In genomic region chr7:124780608-124781007, GRCh38 we compare ENCODE assay signal across 31 cellular contexts. TPM values are rescaled to one million over a fixed set of nuclear protein-coding genes. Genes with fewer than 3 reads are reported as not detected.
"Had no signal": no experiment of that assay in that cellular context is flagged by ENCODE, and none has a peak within 500 bp of the region (broad histone marks: within the 10 kb centered on the region; RNA-seq: fewer than 3 reads in every experiment).

No MANE protein-coding gene starts in this region.

- FAIRE-seq: pancreas had no signal

- H3K4me3 ChIP-seq: pancreas, prostate gland, right atrium auricular region, skin epidermis, smooth muscle cell, spleen, suprapubic skin, testis, tibial artery, transverse colon, upper lobe of right lung, uterus had no signal

- H3K27me3 ChIP-seq: pancreas, right atrium auricular region, suprapubic skin, testis, upper lobe of right lung, uterus had no signal

- H3K36me3 ChIP-seq: neutrophil, pancreas, prostate gland, right atrium auricular region, spleen, suprapubic skin, tibial artery, transverse colon, upper lobe of right lung, uterus had no signal

- H3K27ac Mint-ChIP-seq: naive thymus-derived CD8-positive, alpha-beta T cell; natural killer cell treated with Interleukin-12 subunit alpha and Interleukin-12 subunit beta and Interleukin-15 and Interleukin-18, amount 100 ng/mL, for 72 hours; nephron progenitor cell; stimulated activated memory B cell treated with anti-CD40 and anti-IgM and Interleukin-4, amounts not matched to agents 10 μg/mL and 1 μg/mL and 100 μg/mL, for 72 hours; stimulated activated naive CD8-positive, alpha-beta T cell treated with anti-CD3 and anti-CD28 coated beads, Interleukin-15, amount 100 ng/mL, for 72 hours had no signal

- ATAC-seq: naive thymus-derived CD8-positive, alpha-beta T cell; natural killer cell treated with Interleukin-12 subunit alpha and Interleukin-12 subunit beta and Interleukin-15 and Interleukin-18, amount 100 ng/mL, for 72 hours; pancreas; sciatic nerve; stimulated activated memory B cell treated with anti-CD40 and anti-IgM and Interleukin-4, amounts not matched to agents 10 μg/mL and 1 μg/mL and 100 μg/mL, for 72 hours; stimulated activated naive CD8-positive, alpha-beta T cell treated with anti-CD3 and anti-CD28 coated beads, Interleukin-15, amount 100 ng/mL, for 72 hours; stimulated activated naive CD8-positive, alpha-beta T cell treated with anti-CD3 and anti-CD28 coated beads, Interleukin-15, Interleukin-2, amounts not matched to agents 100 U/mL and 50 U/mL, for 24 hours had no signal

- H3K9me3 Mint-ChIP-seq: naive thymus-derived CD8-positive, alpha-beta T cell; natural killer cell treated with Interleukin-12 subunit alpha and Interleukin-12 subunit beta and Interleukin-15 and Interleukin-18, amount 100 ng/mL, for 72 hours; nephron progenitor cell; neural crest cell; stimulated activated memory B cell treated with anti-CD40 and anti-IgM and Interleukin-4, amounts not matched to agents 10 μg/mL and 1 μg/mL and 100 μg/mL, for 72 hours; stimulated activated naive CD8-positive, alpha-beta T cell treated with anti-CD3 and anti-CD28 coated beads, Interleukin-15, amount 100 ng/mL, for 72 hours; type B pancreatic cell had no signal

- DNase-seq: naive thymus-derived CD8-positive, alpha-beta T cell; nephron progenitor cell; nucleus accumbens; pancreas; retina; spleen; stimulated activated CD4-positive, alpha-beta T cell treated with anti-CD3 and anti-CD28 coated beads, Interleukin-12 subunit alpha, Interleukin-12 subunit beta, amount 100 ng/mL, for 4 hours; stimulated activated CD4-positive, alpha-beta T cell treated with anti-CD3 and anti-CD28 coated beads, Interleukin-1b, Interleukin-23, amount 100 ng/mL, for 48 hours; stimulated activated CD4-positive, alpha-beta T cell treated with anti-CD3 and anti-CD28 coated beads, Interleukin-4, amount 100 ng/mL, for 1 hour; stimulated activated CD4-positive, alpha-beta T cell treated with anti-CD3 and anti-CD28 coated beads, Interleukin-4, amount 100 ng/mL, for 4 hours; stimulated activated CD8-positive, alpha-beta memory T cell treated with anti-CD3 and anti-CD28 coated beads, Interleukin-4, amount 100 ng/mL, for 48 hours; stimulated activated naive CD4-positive, alpha-beta T cell; stimulated activated naive CD8-positive, alpha-beta T cell treated with anti-CD3 and anti-CD28 coated beads, Interleukin-15, amount 100 ng/mL, for 72 hours; stimulated activated naive CD8-positive, alpha-beta T cell treated with anti-CD3 and anti-CD28 coated beads, Interleukin-15, Interleukin-2, amounts not matched to agents 100 U/mL and 50 U/mL, for 24 hours; substantia nigra; testis; tibial artery; transverse colon; upper lobe of right lung; uterus had no signal

- H3K36me3 Mint-ChIP-seq: naive thymus-derived CD8-positive, alpha-beta T cell; natural killer cell treated with Interleukin-12 subunit alpha and Interleukin-12 subunit beta and Interleukin-15 and Interleukin-18, amount 100 ng/mL, for 72 hours; stimulated activated memory B cell treated with anti-CD40 and anti-IgM and Interleukin-4, amounts not matched to agents 10 μg/mL and 1 μg/mL and 100 μg/mL, for 72 hours; type B pancreatic cell had no signal

- H3K4me3 Mint-ChIP-seq: naive thymus-derived CD8-positive, alpha-beta T cell; natural killer cell treated with Interleukin-12 subunit alpha and Interleukin-12 subunit beta and Interleukin-15 and Interleukin-18, amount 100 ng/mL, for 72 hours; nephron progenitor cell; neural crest cell; stimulated activated memory B cell treated with anti-CD40 and anti-IgM and Interleukin-4, amounts not matched to agents 10 μg/mL and 1 μg/mL and 100 μg/mL, for 72 hours; stimulated activated naive CD8-positive, alpha-beta T cell treated with anti-CD3 and anti-CD28 coated beads, Interleukin-15, amount 100 ng/mL, for 72 hours; type B pancreatic cell had no signal

- H3K27me3 Mint-ChIP-seq: natural killer cell treated with Interleukin-12 subunit alpha and Interleukin-12 subunit beta and Interleukin-15 and Interleukin-18, amount 100 ng/mL, for 72 hours; stimulated activated memory B cell treated with anti-CD40 and anti-IgM and Interleukin-4, amounts not matched to agents 10 μg/mL and 1 μg/mL and 100 μg/mL, for 72 hours; type B pancreatic cell had no signal

- H3K4me1 ChIP-seq: pancreas, prostate gland, right atrium auricular region, spleen, suprapubic skin, testis, tibial artery, transverse colon, upper lobe of right lung, uterus had no signal

- H3K4me1 Mint-ChIP-seq: naive thymus-derived CD8-positive, alpha-beta T cell; stimulated activated memory B cell treated with anti-CD40 and anti-IgM and Interleukin-4, amounts not matched to agents 10 μg/mL and 1 μg/mL and 100 μg/mL, for 72 hours; stimulated activated naive CD8-positive, alpha-beta T cell treated with anti-CD3 and anti-CD28 coated beads, Interleukin-15, amount 100 ng/mL, for 72 hours had no signal

- H3K27ac ChIP-seq: neutrophil, pancreas, prostate gland, right atrium auricular region, skin epidermis, spleen, suprapubic skin, testis, tibial artery, transverse colon, upper lobe of right lung, uterus had no signal

RNA-seq across cellular contexts. Expression of gene GPR37, which starts 15.0 kb away (rescaled TPM):
- total RNA-seq: naive thymus-derived CD8-positive, alpha-beta T cell; natural killer cell treated with Interleukin-12 subunit alpha and Interleukin-12 subunit beta and Interleukin-15 and Interleukin-18, amount 100 ng/mL, for 72 hours had no signal
- polyA plus RNA-seq: naive thymus-derived CD8-positive, alpha-beta T cell had no signal
